In the genomic region with DNA sequence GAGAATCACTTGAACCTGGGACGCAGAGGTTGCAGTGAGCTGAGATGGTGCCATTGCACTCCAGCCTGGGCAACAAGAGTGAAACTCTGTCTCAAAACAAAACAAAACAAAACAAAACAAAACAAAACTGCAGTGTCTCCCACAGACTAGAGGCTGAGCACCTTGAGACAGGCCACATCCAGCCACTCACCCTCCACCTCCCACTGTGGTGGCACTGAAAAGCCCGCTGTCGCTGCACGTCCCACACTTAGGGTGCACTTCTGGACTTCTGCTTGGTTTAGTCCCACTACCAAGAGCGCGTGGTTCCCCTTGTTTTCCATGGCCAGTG, we compare ENCODE assay signal across 8 cellular contexts. TPM values are rescaled to one million over a fixed set of nuclear protein-coding genes. Genes with fewer than 3 reads are reported as not detected.
DNase-seq lines count a peak whose midpoint lies in the region; ATAC-seq, FAIRE-seq and TF ChIP-seq lines count a peak whose summit lies in the region.
"Not testable (repeated sequence)": the region's sequence is repeated elsewhere in the genome, so short reads cannot be mapped to it uniquely, and the experiment has no call there.

No MANE protein-coding gene starts in this region.

- H4K8ac ChIP-seq in H1 (ENCODE audit: extremely low read depth, insufficient read depth, low read length) = not testable (repeated sequence)

- H3K79me1 ChIP-seq in H1 (ENCODE audit: low read depth, low read length) = peaks cover 56% of the 10 kb centered on the region

- peak overlapping the region; percentile 11 for H3K4me3 ChIP-seq in A673 (ENCODE audit: low read depth, low read length, poor library complexity, severe bottlenecking)
- not testable (repeated sequence) for H3K4me3 ChIP-seq in H1 (ENCODE audit: extremely low read depth in 1 of 4, insufficient read depth in 2 of 4, low read depth in 3 of 4, low read length in 4 of 4); left lung; neural progenitor cell

- not testable (repeated sequence) for H3K23me2 ChIP-seq in H1 (ENCODE audit: low read depth, low read length)

- H2BK12ac ChIP-seq in H1 (ENCODE audit: low read depth, low read length) = not testable (repeated sequence)

- WGBS in H1 (ENCODE audit: extremely low coverage in 1 of 2, insufficient coverage in 1 of 2, insufficient read length in 1 of 2, insufficient replicate concordance in 2 of 2, low coverage in 1 of 2, low lambda C conversion rate in 2 of 2, missing lambda C conversion rate in 1 of 2), 2 experiments = 94% methylated on average over 6 of the region's 6 CpGs; no CpG with 5 or more reads in 1 of the 2 experiments

- H3K27ac Mint-ChIP-seq in WTC11 (peak overlapping the region; percentile 82), neural progenitor cell (peak overlapping the region; percentile 83)
- peak overlapping the region; percentile 79 for H3K27ac Mint-ChIP-seq in activated naive CD8-positive, alpha-beta T cell treated with anti-CD3 and anti-CD28 coated beads for 36 hours

- not testable (repeated sequence) for H3K36me3 Mint-ChIP-seq in WTC11, neural progenitor cell
- H3K36me3 Mint-ChIP-seq in activated naive CD8-positive, alpha-beta T cell treated with anti-CD3 and anti-CD28 coated beads for 36 hours = peaks cover 18% of the 10 kb centered on the region

- H2BK5ac ChIP-seq in H1 (ENCODE audit: low read depth, low read length) = peak overlapping the region; percentile 61; the same call in 1 of the 2 replicates

- TF ChIP-seq EP300 in H1 (IDR thresholded peaks at IDR 0.05; ENCODE audit: borderline replicate concordance in 1 of 2, low read depth in 2 of 2, low read length in 2 of 2) = not testable (repeated sequence)

- intact Hi-C loops in A673 (cut with micrococcal nuclease; ENCODE audit: unreplicated experiment); left lung (cut with DNase I): not testable (repeated sequence)

- H3K4me3 Mint-ChIP-seq in WTC11 = not testable (repeated sequence)
- peak overlapping the region; percentile 53 for H3K4me3 Mint-ChIP-seq in activated naive CD8-positive, alpha-beta T cell treated with anti-CD3 and anti-CD28 coated beads for 36 hours
- peak overlapping the region; percentile 71 for H3K4me3 Mint-ChIP-seq in neural progenitor cell

- H3K4ac ChIP-seq in H1 (replicated peaks; ENCODE audit: insufficient read length, low read depth, low read length) = not testable (repeated sequence)

- not testable (repeated sequence) for H3K27me3 ChIP-seq in A673 (replicated peaks; ENCODE audit: insufficient read depth, low read depth, low read length, poor library complexity); H1 (replicated peaks in 1 of 4; ENCODE audit: control insufficient read depth in 3 of 4, extremely low read depth in 1 of 4, insufficient read depth in 3 of 4, low read length in 3 of 4); left lung; neural progenitor cell

- not testable (repeated sequence) for H4K91ac ChIP-seq in H1 (replicated peaks; ENCODE audit: insufficient read length, low read length)

- H3K9me3 Mint-ChIP-seq in WTC11; activated naive CD8-positive, alpha-beta T cell treated with anti-CD3 and anti-CD28 coated beads for 36 hours; neural progenitor cell: not testable (repeated sequence)

- not testable (repeated sequence) for H3K23ac ChIP-seq in H1 (ENCODE audit: insufficient read length)

- not testable (repeated sequence) for H2AK5ac ChIP-seq in H1 (ENCODE audit: low read depth, low read length)

- H4K5ac ChIP-seq in H1 (ENCODE audit: insufficient read length, low read depth, low read length) = not testable (repeated sequence)

- H2BK15ac ChIP-seq in H1 (ENCODE audit: low read length) = not testable (repeated sequence)

- H3K4me1 Mint-ChIP-seq in WTC11 = peaks cover 72% of the 10 kb centered on the region
- peaks cover 82% of the 10 kb centered on the region for H3K4me1 Mint-ChIP-seq in activated naive CD8-positive, alpha-beta T cell treated with anti-CD3 and anti-CD28 coated beads for 36 hours
- H3K4me1 Mint-ChIP-seq in neural progenitor cell = peaks cover 55% of the 10 kb centered on the region

- not testable (repeated sequence) for H3K4me2 ChIP-seq in H1 (ENCODE audit: insufficient read depth in 1 of 2, low read depth in 2 of 2, low read length in 2 of 2); neural progenitor cell

- not testable (repeated sequence) for TF ChIP-seq CTCF in A673 (conservative IDR thresholded peaks at IDR 0.05; ENCODE audit: low read depth, low read length); WTC11 (IDR thresholded peaks at IDR 0.05); H1 (IDR thresholded peaks at IDR 0.05; ENCODE audit: control extremely low read depth in 1 of 3, insufficient read depth in 1 of 3, low read depth in 1 of 3, low read length in 3 of 3); left lung (IDR thresholded peaks at IDR 0.05); neural progenitor cell (IDR thresholded peaks at IDR 0.05)

- not testable (repeated sequence) for H3F3A ChIP-seq in neural progenitor cell (ENCODE audit: low read depth)

- H3K56ac ChIP-seq in H1 (replicated peaks; ENCODE audit: insufficient read length, low read depth, low read length) = not testable (repeated sequence)

- H3K27ac ChIP-seq in A673 (ENCODE audit: low read depth, low read length, poor library complexity, severe bottlenecking) (peak overlapping the region; percentile 66), left lung (peak overlapping the region; percentile 80 to 86)
- not testable (repeated sequence) for H3K27ac ChIP-seq in H1 (ENCODE audit: low read depth, low read length); neural progenitor cell

- ATAC-seq in HG02981 (IDR thresholded peaks at IDR 0.05; ENCODE audit: unreplicated experiment) (peak; percentile 31), left lung (peak; percentile 5)
- not testable (repeated sequence) for ATAC-seq in WTC11
- peak; percentile 8 for ATAC-seq in stimulated activated naive CD8-positive, alpha-beta T cell treated with anti-CD3 and anti-CD28 coated beads, Interleukin-15, Interleukin-2, amounts not matched to agents 100 U/mL and 50 U/mL, for 24 hours

- not testable (repeated sequence) for H3K9me3 ChIP-seq in A673 (ENCODE audit: low read depth, low read length, poor library complexity, severe bottlenecking); H1 (ENCODE audit: insufficient read depth in 2 of 2, low read depth in 1 of 2, low read length in 1 of 2); left lung; neural progenitor cell (ENCODE audit: low read depth)

- not testable (repeated sequence) for H3K27me3 Mint-ChIP-seq in WTC11 (ENCODE audit: low read depth); activated naive CD8-positive, alpha-beta T cell treated with anti-CD3 and anti-CD28 coated beads for 36 hours; neural progenitor cell (ENCODE audit: insufficient read depth, low read depth)

- H3K4me1 ChIP-seq in A673 (ENCODE audit: insufficient read depth, low read length, poor library complexity, severe bottlenecking) (peaks cover 31% of the 10 kb centered on the region), H1 (replicated peaks in 1 of 4; ENCODE audit: control insufficient read depth in 3 of 4, insufficient read depth in 4 of 4, low read length in 3 of 4) (peaks cover 7 to 32% (median 17%) of the 10 kb centered on the region in 4 experiments), left lung (peaks cover 41 to 86% of the 10 kb centered on the region in 2 donors), neural progenitor cell (peaks cover 18% of the 10 kb centered on the region)

- peaks cover 60 to 63% of the 10 kb centered on the region in 2 experiments for H4K20me1 ChIP-seq in H1 (replicated peaks in 1 of 2; ENCODE audit: control insufficient read depth in 1 of 2, insufficient read depth in 2 of 2, low read length in 2 of 2)
- peaks cover 100% of the 10 kb centered on the region for H4K20me1 ChIP-seq in neural progenitor cell (ENCODE audit: low read depth)

- not testable (repeated sequence) for FAIRE-seq in H1 (lab: Jason Lieb, UNC)

- not testable (repeated sequence) for H3K14ac ChIP-seq in H1 (ENCODE audit: insufficient read length)

- not testable (repeated sequence) for DNase-seq in A673 (ENCODE audit: low spot score); WTC11 (ENCODE audit: low spot score); activated naive CD8-positive, alpha-beta T cell treated with anti-CD3 and anti-CD28 coated beads for 36 hours; H1 (ENCODE audit: low read depth in 1 of 2, low spot score in 2 of 2); left lung; neural progenitor cell (ENCODE audit: low spot score); stimulated activated naive CD8-positive, alpha-beta T cell treated with anti-CD3 and anti-CD28 coated beads, Interleukin-15, Interleukin-2, amounts not matched to agents 100 U/mL and 50 U/mL, for 24 hours

- BruUV-seq in A673 (replicated peaks; lab: Mats Ljungman, UMichigan) = not testable (repeated sequence)

- POLR2A ChIA-PET in A673 (lab: Charles Lee; ENCODE audit: low non-redundant PET); WTC11 (lab: Charles Lee): not testable (repeated sequence)
- POLR2A ChIA-PET in H1 (lab: Charles Lee; ENCODE audit: partially characterized antibody) = interaction anchor here (1.2 to 2.7 kb wide), 3 partner anchors 10 to 134 kb away, joined by 4 to 11 read pairs (median 6); partner anchors contain the start of genes NDUFA11 and VMAC

- not testable (repeated sequence) for H3K18ac ChIP-seq in H1 (ENCODE audit: extremely low read depth, low read length)

- H2BK20ac ChIP-seq in H1 (ENCODE audit: low read length) = not testable (repeated sequence)

- peaks cover 14 to 96% of the 10 kb centered on the region in 2 experiments; a peak in 3 of 4 replicates for H3K79me2 ChIP-seq in H1 (ENCODE audit: control insufficient read depth in 1 of 2, insufficient read depth in 2 of 2, low read length in 2 of 2)
- peaks cover 100% of the 10 kb centered on the region for H3K79me2 ChIP-seq in neural progenitor cell (ENCODE audit: low read depth)

- TF ChIP-seq RAD21 in H1 (IDR thresholded peaks at IDR 0.05 in 1 of 2, conservative IDR thresholded peaks at IDR 0.05 in 1 of 2; ENCODE audit: low read depth in 2 of 2, low read length in 2 of 2) = not testable (repeated sequence)

- H3K36me3 ChIP-seq in A673 (ENCODE audit: insufficient read depth, low read length, poor library complexity, severe bottlenecking); H1 (ENCODE audit: control insufficient read depth in 2 of 4, insufficient read depth in 4 of 4, low read length in 3 of 4); neural progenitor cell: not testable (repeated sequence)
- peaks cover 0 to 11% of the 10 kb centered on the region in 2 donors for H3K36me3 ChIP-seq in left lung

- not testable (repeated sequence) for H3K9ac ChIP-seq in H1 (replicated peaks in 1 of 4; ENCODE audit: extremely low read depth in 1 of 4, low read depth in 3 of 4, low read length in 3 of 4); neural progenitor cell

- not testable (repeated sequence) for H2BK120ac ChIP-seq in H1 (replicated peaks; ENCODE audit: low read depth, low read length)

- CTCF ChIA-PET in A673 (lab: Charles Lee) = interaction anchor here (1.0 to 1.2 kb wide), 2 partner anchors 26 to 157 kb away, joined by 3 read pairs; no protein-coding TSS in a partner anchor
- CTCF ChIA-PET in WTC11 (lab: Charles Lee) = interaction anchor here (1.1 to 1.5 kb wide), 3 partner anchors 60 to 158 kb away, joined by 3 to 5 read pairs (median 3); no protein-coding TSS in a partner anchor
- CTCF ChIA-PET in H1 (lab: Charles Lee; ENCODE audit: partially characterized antibody) = interaction anchor here (1.0 to 2.0 kb wide), 2 partner anchors 9 to 158 kb away, joined by 3 to 7 read pairs; no protein-coding TSS in a partner anchor

- TF ChIP-seq POLR2A in H1 (IDR thresholded peaks at IDR 0.05; ENCODE audit: control extremely low read depth in 1 of 2, low read depth in 2 of 2, low read length in 2 of 2) = not testable (repeated sequence)

- not testable (repeated sequence) for H2AFZ ChIP-seq in H1 (ENCODE audit: low read length); neural progenitor cell (replicated peaks)

RNA-seq across cellular contexts. Expression of gene RANBP3, which starts 16.3 kb away (rescaled TPM):
- total RNA-seq in A673 (2021) (126 and 130 TPM in 2 replicates), WTC11 (2021) (74.5 to 76.3 TPM (median 75.6 TPM) in 3 replicates), left lung (10 to 100 TPM; 64.6 to 69.0 TPM), neural progenitor cell (ENCODE audit: low replicate concordance) (77.8 and 83.5 TPM in 2 replicates)
- 100 to 1,000 TPM in 1 of 2 experiments, 10 to 100 TPM in 1; 94.0 to 109 TPM for total RNA-seq in activated naive CD8-positive, alpha-beta T cell treated with anti-CD3 and anti-CD28 coated beads for 36 hours
- 87.0 and 95.4 TPM in 2 replicates for total RNA-seq in H1 (2021; fragmentation: NEBNext Ultra II Directional; extraction: Animal tissue kit (Norgen Biotek cat#: 25700))
- polyA plus RNA-seq in H1 (2011; rRNA removed) = 122 and 159 TPM in 2 replicates
- 120 TPM for polyA plus RNA-seq in H1 (2011; cell fraction: cytosol; rRNA removed)
- polyA plus RNA-seq in H1 (2011; cell fraction: nucleus; rRNA removed) = 149 TPM
- 62.4 to 96.0 TPM (median 89.7 TPM) in 4 replicates for polyA plus RNA-seq in H1 (2012, experiment 1 of 2)
- polyA plus RNA-seq in H1 (2012, experiment 2 of 2) = 57.9 TPM
- 102 TPM for polyA plus RNA-seq in H1 (2013, experiment 1 of 2)
- polyA plus RNA-seq in H1 (2013, experiment 2 of 2) = 98.7 TPM
- 52.2 and 53.3 TPM in 2 replicates for polyA minus RNA-seq in H1 (2011; rRNA and poly(A)+ RNA removed)
- 65.6 TPM for polyA minus RNA-seq in H1 (2011; cell fraction: cytosol; rRNA and poly(A)+ RNA removed)
- polyA minus RNA-seq in H1 (2011; cell fraction: nucleus; rRNA and poly(A)+ RNA removed) = 34.1 TPM

RNA-seq across cellular contexts. Expression of gene CAPS, which starts 47.6 kb away (rescaled TPM):
- 0.92 and 1.7 TPM in 2 replicates for total RNA-seq in A673 (2021)
- 4.6 to 5.8 TPM (median 5.3 TPM) in 3 replicates for total RNA-seq in WTC11 (2021)
- 1 to 10 TPM; 1.9 to 2.6 TPM for total RNA-seq in activated naive CD8-positive, alpha-beta T cell treated with anti-CD3 and anti-CD28 coated beads for 36 hours
- total RNA-seq in H1 (2021; fragmentation: NEBNext Ultra II Directional; extraction: Animal tissue kit (Norgen Biotek cat#: 25700)) = 1.8 and 2.1 TPM in 2 replicates
- polyA plus RNA-seq in H1 (2011; rRNA removed) = 2.4 and 4.2 TPM in 2 replicates
- polyA plus RNA-seq in H1 (2011; cell fraction: cytosol; rRNA removed) = 4.2 TPM
- polyA plus RNA-seq in H1 (2011; cell fraction: nucleus; rRNA removed) = 8.2 TPM
- 1.9 to 3.7 TPM (median 2.8 TPM) in 4 replicates for polyA plus RNA-seq in H1 (2012, experiment 1 of 2)
- polyA plus RNA-seq in H1 (2012, experiment 2 of 2) = 1.7 TPM
- polyA plus RNA-seq in H1 (2013, experiment 1 of 2) = 2.1 TPM
- polyA plus RNA-seq in H1 (2013, experiment 2 of 2) = 1.4 TPM
- polyA minus RNA-seq in H1 (2011; rRNA and poly(A)+ RNA removed) = 0.24 and 0.47 TPM in 2 replicates
- polyA minus RNA-seq in H1 (2011; cell fraction: cytosol; rRNA and poly(A)+ RNA removed) = 0.66 TPM
- 1.1 TPM for polyA minus RNA-seq in H1 (2011; cell fraction: nucleus; rRNA and poly(A)+ RNA removed)
- 10 to 100 TPM in 1 of 2 donors, 1 to 10 TPM in 1; 8.8 to 40.9 TPM for total RNA-seq in left lung
- 2.2 and 12.4 TPM in 2 replicates for total RNA-seq in neural progenitor cell (ENCODE audit: low replicate concordance)

RNA-seq across cellular contexts. Expression of gene VMAC, which starts 56.9 kb away (rescaled TPM):
- 0.67 and 1.7 TPM in 2 replicates for total RNA-seq in A673 (2021)
- 2.5 to 3.3 TPM (median 3.3 TPM) in 3 replicates for total RNA-seq in WTC11 (2021)
- total RNA-seq in activated naive CD8-positive, alpha-beta T cell treated with anti-CD3 and anti-CD28 coated beads for 36 hours = 1 to 10 TPM; 1.4 to 1.9 TPM
- 1.2 and 1.3 TPM in 2 replicates for total RNA-seq in H1 (2021; fragmentation: NEBNext Ultra II Directional; extraction: Animal tissue kit (Norgen Biotek cat#: 25700))
- polyA plus RNA-seq in H1 (2011; rRNA removed) = 2.2 and 3.9 TPM in 2 replicates
- 3.9 TPM for polyA plus RNA-seq in H1 (2011; cell fraction: cytosol; rRNA removed)
- polyA plus RNA-seq in H1 (2011; cell fraction: nucleus; rRNA removed) = 5.9 TPM
- polyA plus RNA-seq in H1 (2012, experiment 1 of 2) = 1.3 to 2.1 TPM (median 1.8 TPM) in 4 replicates
- 1.1 TPM for polyA plus RNA-seq in H1 (2012, experiment 2 of 2)
- 1.2 TPM for polyA plus RNA-seq in H1 (2013, experiment 1 of 2)
- 1.5 TPM for polyA plus RNA-seq in H1 (2013, experiment 2 of 2)
- 0.56 and 1.1 TPM in 2 replicates for polyA minus RNA-seq in H1 (2011; rRNA and poly(A)+ RNA removed)
- polyA minus RNA-seq in H1 (2011; cell fraction: cytosol; rRNA and poly(A)+ RNA removed) = 2.6 TPM
- polyA minus RNA-seq in H1 (2011; cell fraction: nucleus; rRNA and poly(A)+ RNA removed) = 2.6 TPM
- 1 to 10 TPM; 5.0 to 6.6 TPM for total RNA-seq in left lung
- total RNA-seq in neural progenitor cell (ENCODE audit: low replicate concordance) = 4.6 and 6.8 TPM in 2 replicates

RNA-seq across cellular contexts. Expression of gene NDUFA11, which starts 58.0 kb away (rescaled TPM):
- 290 and 298 TPM in 2 replicates for total RNA-seq in A673 (2021)
- total RNA-seq in WTC11 (2021) = 260 to 261 TPM (median 260 TPM) in 3 replicates
- 100 to 1,000 TPM; 244 to 255 TPM for total RNA-seq in activated naive CD8-positive, alpha-beta T cell treated with anti-CD3 and anti-CD28 coated beads for 36 hours
- total RNA-seq in H1 (2021; fragmentation: NEBNext Ultra II Directional; extraction: Animal tissue kit (Norgen Biotek cat#: 25700)) = 205 and 206 TPM in 2 replicates
- 1,037 and 1,353 TPM in 2 replicates for polyA plus RNA-seq in H1 (2011; rRNA removed)
- 521 TPM for polyA plus RNA-seq in H1 (2011; cell fraction: cytosol; rRNA removed)
- 400 TPM for polyA plus RNA-seq in H1 (2011; cell fraction: nucleus; rRNA removed)
- 90.6 to 331 TPM (median 298 TPM) in 4 replicates for polyA plus RNA-seq in H1 (2012, experiment 1 of 2)
- polyA plus RNA-seq in H1 (2012, experiment 2 of 2) = 720 TPM
- 258 TPM for polyA plus RNA-seq in H1 (2013, experiment 1 of 2)
- 272 TPM for polyA plus RNA-seq in H1 (2013, experiment 2 of 2)
- polyA minus RNA-seq in H1 (2011; rRNA and poly(A)+ RNA removed) = 28.0 and 42.3 TPM in 2 replicates
- polyA minus RNA-seq in H1 (2011; cell fraction: cytosol; rRNA and poly(A)+ RNA removed) = 42.3 TPM
- polyA minus RNA-seq in H1 (2011; cell fraction: nucleus; rRNA and poly(A)+ RNA removed) = 35.8 TPM
- 100 to 1,000 TPM; 163 to 190 TPM for total RNA-seq in left lung
- total RNA-seq in neural progenitor cell (ENCODE audit: low replicate concordance) = 102 and 197 TPM in 2 replicates
